Comparison of ENCODE assay signal across 8 cellular contexts in genomic region chr12:83826112-83826511, GRCh38.
DNase-seq lines count a peak whose midpoint lies in the region; ATAC-seq and TF ChIP-seq lines count a peak whose summit lies in the region.

No MANE protein-coding gene starts in this region.

- H3K27me3 Mint-ChIP-seq in chondrocyte (ENCODE audit: low read depth) (no peaks in the 10 kb centered on the region), neural progenitor cell (ENCODE audit: insufficient read depth, low read depth) (no peaks in the 10 kb centered on the region)

- no peaks in the 10 kb centered on the region for H3K27me3 ChIP-seq in neural progenitor cell

- no peak overlapping the region for H3K27ac ChIP-seq in neural progenitor cell

- DNase-seq in AG09309 (ENCODE audit: low read depth) (no peak), NB4 (ENCODE audit: low read depth) (peak; percentile 57), chondrocyte (ENCODE audit: low spot score) (no peak), neural progenitor cell (ENCODE audit: low spot score) (peak; percentile 55), T-helper 9 cell (no peak), dedifferentiated amniotic fluid mesenchymal stem cell (ENCODE audit: extremely low spot score) (no peak)

- no peaks in the 10 kb centered on the region for H3K79me2 ChIP-seq in neural progenitor cell (ENCODE audit: low read depth)

- no peak overlapping the region for H3K4me2 ChIP-seq in neural progenitor cell

- peak; percentile 75 for ATAC-seq in HG02571 (IDR thresholded peaks at IDR 0.05; ENCODE audit: unreplicated experiment)

- no peaks in the 10 kb centered on the region for H3K9me3 ChIP-seq in neural progenitor cell (ENCODE audit: low read depth)

- H3K4me1 Mint-ChIP-seq in chondrocyte (ENCODE audit: low read depth) (no peaks in the 10 kb centered on the region), neural progenitor cell (no peaks in the 10 kb centered on the region)

- H3K4me3 Mint-ChIP-seq in chondrocyte (ENCODE audit: unreplicated experiment) (no peak overlapping the region), neural progenitor cell (no peak overlapping the region)

- H3K9ac ChIP-seq in neural progenitor cell: no peak overlapping the region

- H3K36me3 Mint-ChIP-seq in chondrocyte (ENCODE audit: low read depth) (no peaks in the 10 kb centered on the region), neural progenitor cell (no peaks in the 10 kb centered on the region)

- no peak overlapping the region for H3K27ac Mint-ChIP-seq in chondrocyte (ENCODE audit: unreplicated experiment)
- H3K27ac Mint-ChIP-seq in neural progenitor cell: no peak overlapping the region

- H3K4me1 ChIP-seq in neural progenitor cell: no peaks in the 10 kb centered on the region

- H3K4me3 ChIP-seq in AG09309 (ENCODE audit: control insufficient read depth, low read depth, low read length) (no peak overlapping the region), NB4 (ENCODE audit: low read depth, low read length) (no peak overlapping the region), neural progenitor cell (no peak overlapping the region)

- H3K9me3 Mint-ChIP-seq in chondrocyte (ENCODE audit: low read depth) (no peaks in the 10 kb centered on the region), neural progenitor cell (peaks cover 3% of the 10 kb centered on the region)

- no peaks in the 10 kb centered on the region for H3F3A ChIP-seq in neural progenitor cell (ENCODE audit: low read depth)

- TF ChIP-seq CTCF in AG09309 (IDR thresholded peaks at IDR 0.05; ENCODE audit: control insufficient read depth, insufficient read depth, low read depth, low read length, missing control alignments) (peak; percentile 81), GM12873 (IDR thresholded peaks at IDR 0.05; ENCODE audit: insufficient read depth, low read depth, low read length, missing control alignments) (peak; percentile 90), NB4 (IDR thresholded peaks at IDR 0.05; ENCODE audit: low read depth, low read length) (peak; percentile 97), chondrocyte (IDR thresholded peaks at IDR 0.05) (peak; percentile 57), neural progenitor cell (IDR thresholded peaks at IDR 0.05) (peak; percentile 71)

- no peak overlapping the region for H2AFZ ChIP-seq in neural progenitor cell (replicated peaks)

- no peak for TF ChIP-seq POLR2A in NB4 (IDR thresholded peaks at IDR 0.05; ENCODE audit: extremely low read depth, insufficient read length)

- no peaks in the 10 kb centered on the region for H4K20me1 ChIP-seq in neural progenitor cell (ENCODE audit: low read depth)

- no peaks in the 10 kb centered on the region for H3K36me3 ChIP-seq in neural progenitor cell

Comparison
In these comparisons a context has a peak if more than half of its experiments do, and no peak if none do; other contexts are left out.
1. DNase-seq: peak in NB4 (single experiment) and neural progenitor cell (single experiment); none in AG09309 (single experiment), chondrocyte (single experiment), T-helper 9 cell (single experiment) and dedifferentiated amniotic fluid mesenchymal stem cell (single experiment).
2. Peak in every context shown above with its lines, with median percentiles within 50 percentile points of each other: CTCF ChIP-seq.